Comparison of ENCODE assay signal across 36 cellular contexts in genomic region chr2:9887513-9887912, GRCh38.
"Had no signal": no experiment of that assay in that cellular context is flagged by ENCODE, and none has a peak within 500 bp of the region (broad histone marks: within the 10 kb centered on the region; RNA-seq: fewer than 3 reads in every experiment).

No MANE protein-coding gene starts in this region.

- H3K36me3 ChIP-seq: adrenal gland, breast epithelium, colonic mucosa had no signal

- FAIRE-seq: astrocyte had no signal

- H3K4me1 Mint-ChIP-seq: activated B cell treated with CpG ODN at 0.5 μM for 24 hours had no signal

- H3K4me3 ChIP-seq: adrenal gland, body of pancreas, breast epithelium, colonic mucosa had no signal

- ATAC-seq: activated CD8-positive, alpha-beta T cell treated with anti-CD3 and anti-CD28 coated beads for 36 hours; activated naive CD4-positive, alpha-beta T cell treated with anti-CD3 and anti-CD28 coated beads, Interleukin-2, amount 50 U/mL, for 72 hours; activated T-cell treated with anti-CD3 and anti-CD28 coated beads, Interleukin-2, amount 50 U/mL, for 4 hours; activated T-cell treated with anti-CD3 and anti-CD28 coated beads, Interleukin-2, amount 50 U/mL, for 72 hours; activated T-helper 17 cell treated with anti-CD3 and anti-CD28 coated beads, Interleukin-2, amount 50 U/mL, for 72 hours; body of pancreas had no signal

- H3K9me3 ChIP-seq: body of pancreas, colonic mucosa had no signal

- DNase-seq: activated B cell treated with CpG ODN at 0.5 μM for 24 hours; activated CD4-positive, alpha-beta memory T cell treated with anti-CD3 and anti-CD28 coated beads for 36 hours; activated CD4-positive, alpha-beta T cell treated with anti-CD3 and anti-CD28 coated beads for 4 hours; activated CD4-positive, alpha-beta T cell treated with anti-CD3 and anti-CD28 coated beads, Interleukin-2, amount 10 ng/mL, durations not matched to agents 24 days and 14 days; activated CD4-positive, alpha-beta T cell treated with anti-CD3 and anti-CD28 coated beads, Interleukin-2, amount 50 U/mL, for 1 hour; activated CD4-positive, alpha-beta T cell treated with anti-CD3 and anti-CD28 coated beads, Interleukin-2, amount 50 U/mL, for 4 hours; activated CD4-positive, CD25-positive, alpha-beta regulatory T cell treated with anti-CD3 and anti-CD28 coated beads, Interleukin-2, amount 50 U/mL, for 72 hours; activated CD8-positive, alpha-beta memory T cell treated with anti-CD3 and anti-CD28 coated beads, Interleukin-2, amount 50 U/mL, for 4 hours; activated CD8-positive, alpha-beta T cell treated with anti-CD3 and anti-CD28 coated beads for 36 hours; activated effector memory CD4-positive, alpha-beta T cell treated with anti-CD3 and anti-CD28 coated beads, Interleukin-2, amount 50 U/mL, for 16 hours; activated gamma-delta T cell treated with Interleukin-2 at 50 U/mL for 16 hours; activated naive CD4-positive, alpha-beta T cell; activated naive CD4-positive, alpha-beta T cell treated with anti-CD3 and anti-CD28 coated beads for 36 hours; activated naive CD4-positive, alpha-beta T cell treated with anti-CD3 and anti-CD28 coated beads, Interleukin-2, amount 50 U/mL, for 16 hours; activated naive CD8-positive, alpha-beta T cell treated with anti-CD3 and anti-CD28 coated beads for 36 hours; activated T-cell treated with anti-CD3 and anti-CD28 coated beads for 4 hours; activated T-cell treated with anti-CD3 and anti-CD28 coated beads, Interleukin-2, amount 50 U/mL, for 1 hour; activated T-cell treated with anti-CD3 and anti-CD28 coated beads, Interleukin-2, amount 50 U/mL, for 4 hours; activated T-cell treated with anti-CD3 and anti-CD28 coated beads, Interleukin-2, amount 50 U/mL, for 72 hours; adrenal gland; amniotic stem cell; aorta; body of pancreas; brain microvascular endothelial cell; central memory CD4-positive, alpha-beta T cell; colonic mucosa; T-helper 2 cell; T-helper 9 cell had no signal

- H3K4me3 Mint-ChIP-seq: activated B cell treated with CpG ODN at 0.5 μM for 24 hours; activated CD4-positive, alpha-beta memory T cell treated with anti-CD3 and anti-CD28 coated beads for 36 hours; activated CD4-positive, alpha-beta T cell treated with anti-CD3 and anti-CD28 coated beads, Interleukin-2, amount 10 ng/mL, durations not matched to agents 24 days and 14 days; activated CD8-positive, alpha-beta T cell treated with anti-CD3 and anti-CD28 coated beads for 36 hours; activated naive CD4-positive, alpha-beta T cell treated with anti-CD3 and anti-CD28 coated beads for 36 hours; activated naive CD8-positive, alpha-beta T cell treated with anti-CD3 and anti-CD28 coated beads for 36 hours; activated T-cell treated with anti-CD3 and anti-CD28 coated beads, Interleukin-2, amount 50 U/mL, for 4 hours; activated T-cell treated with anti-CD3 and anti-CD28 coated beads, Interleukin-2, amount 50 U/mL, for 72 hours; activated T-helper 1 cell treated with anti-CD3 and anti-CD28 coated beads, Interleukin-12 subunit alpha, Interleukin-12 subunit beta, Interleukin-2, Interleukin-4 antibody, amounts not matched to agents 30 ng/mL and 10 ng/mL and 1 ng/mL, durations not matched to agents 14 hours and 24 hours and 36 hours; activated T-helper 17 cell treated with anti-CD3 and anti-CD28 coated beads, Interleukin-2, amount 50 U/mL, for 72 hours; T-helper 1 cell treated with Interleukin-12 subunit alpha and Interleukin-12 subunit beta and Interleukin-4 antibody, amounts not matched to agents 30 μg/mL and 1 μg/mL, for 36 hours had no signal

- H3K27ac Mint-ChIP-seq: activated B cell treated with CpG ODN at 0.5 μM for 24 hours; activated CD4-positive, alpha-beta memory T cell treated with anti-CD3 and anti-CD28 coated beads for 36 hours; activated CD4-positive, alpha-beta T cell treated with anti-CD3 and anti-CD28 coated beads, Interleukin-2, amount 10 ng/mL, durations not matched to agents 24 days and 14 days; activated CD8-positive, alpha-beta T cell treated with anti-CD3 and anti-CD28 coated beads for 36 hours; activated naive CD4-positive, alpha-beta T cell treated with anti-CD3 and anti-CD28 coated beads for 36 hours; activated naive CD4-positive, alpha-beta T cell treated with anti-CD3 and anti-CD28 coated beads, Interleukin-2, amount 50 U/mL, for 72 hours; activated naive CD8-positive, alpha-beta T cell treated with anti-CD3 and anti-CD28 coated beads for 36 hours; activated T-helper 1 cell treated with anti-CD3 and anti-CD28 coated beads, Interleukin-12 subunit alpha, Interleukin-12 subunit beta, Interleukin-2, Interleukin-4 antibody, amounts not matched to agents 30 ng/mL and 10 ng/mL and 1 ng/mL, durations not matched to agents 14 hours and 24 hours and 36 hours; activated T-helper 17 cell treated with anti-CD3 and anti-CD28 coated beads, Interleukin-2, amount 50 U/mL, for 72 hours; T-helper 1 cell treated with Interleukin-12 subunit alpha and Interleukin-12 subunit beta and Interleukin-4 antibody, amounts not matched to agents 30 μg/mL and 1 μg/mL, for 36 hours; T-helper 2 cell treated with Interferon-gamma antibody and Interleukin-4, amounts not matched to agents 5 μg/mL and 100 μg/mL, for 36 hours had no signal

- H3K27me3 Mint-ChIP-seq: activated B cell treated with CpG ODN at 0.5 μM for 24 hours; activated CD4-positive, alpha-beta memory T cell treated with anti-CD3 and anti-CD28 coated beads for 36 hours; activated CD4-positive, alpha-beta T cell treated with anti-CD3 and anti-CD28 coated beads, Interleukin-2, amount 10 ng/mL, durations not matched to agents 24 days and 14 days; activated CD8-positive, alpha-beta T cell treated with anti-CD3 and anti-CD28 coated beads for 36 hours; activated naive CD8-positive, alpha-beta T cell treated with anti-CD3 and anti-CD28 coated beads for 36 hours; activated T-helper 17 cell treated with anti-CD3 and anti-CD28 coated beads, Interleukin-2, amount 50 U/mL, for 72 hours had no signal

- H3K27me3 ChIP-seq: adrenal gland, body of pancreas, brain microvascular endothelial cell, breast epithelium, colonic mucosa had no signal

- H3K27ac ChIP-seq: adrenal gland, body of pancreas, brain microvascular endothelial cell, breast epithelium, colonic mucosa, VCaP had no signal

- H3K4me1 ChIP-seq: breast epithelium, colonic mucosa had no signal
